ENCODE assay signal across 1 cellular context in genomic region chr4:150136481-150136880, GRCh38.
TF ChIP-seq lines count a peak whose summit lies in the region.

No MANE protein-coding gene starts in this region.

TF ChIP-seq in SK-N-SH treated with all-trans-retinoic acid at 6 μM for 48 hours, 23 proteins besides CTCF, POLR2A, EP300 and RAD21 (continued from another document):
- TF ChIP-seq, protein P1, sequence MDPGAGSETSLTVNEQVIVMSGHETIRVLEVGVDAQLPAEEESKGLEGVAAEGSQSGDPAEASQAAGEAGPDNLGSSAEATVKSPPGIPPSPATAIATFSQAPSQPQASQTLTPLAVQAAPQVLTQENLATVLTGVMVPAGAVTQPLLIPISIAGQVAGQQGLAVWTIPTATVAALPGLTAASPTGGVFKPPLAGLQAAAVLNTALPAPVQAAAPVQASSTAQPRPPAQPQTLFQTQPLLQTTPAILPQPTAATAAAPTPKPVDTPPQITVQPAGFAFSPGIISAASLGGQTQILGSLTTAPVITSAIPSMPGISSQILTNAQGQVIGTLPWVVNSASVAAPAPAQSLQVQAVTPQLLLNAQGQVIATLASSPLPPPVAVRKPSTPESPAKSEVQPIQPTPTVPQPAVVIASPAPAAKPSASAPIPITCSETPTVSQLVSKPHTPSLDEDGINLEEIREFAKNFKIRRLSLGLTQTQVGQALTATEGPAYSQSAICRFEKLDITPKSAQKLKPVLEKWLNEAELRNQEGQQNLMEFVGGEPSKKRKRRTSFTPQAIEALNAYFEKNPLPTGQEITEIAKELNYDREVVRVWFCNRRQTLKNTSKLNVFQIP (CRISPR knock-in tag; IDR thresholded peaks at IDR 0.05; ENCODE audit: borderline replicate concordance, low read depth) = no peak
- TF ChIP-seq SNAI2 (CRISPR knock-in tag; IDR thresholded peaks at IDR 0.05) (no peak), ISL1 (CRISPR knock-in tag; IDR thresholded peaks at IDR 0.05) (no peak), ZC3H10 (CRISPR knock-in tag; IDR thresholded peaks at IDR 0.05) (no peak), ZFP3 (CRISPR knock-in tag; IDR thresholded peaks at IDR 0.05) (no peak), BACH2 (CRISPR knock-in tag; IDR thresholded peaks at IDR 0.05; ENCODE audit: borderline replicate concordance) (no peak), TOX (CRISPR knock-in tag; IDR thresholded peaks at IDR 0.05; ENCODE audit: borderline replicate concordance) (no peak), CSDC2 (CRISPR knock-in tag; IDR thresholded peaks at IDR 0.05) (no peak), GLIS3 (CRISPR knock-in tag; IDR thresholded peaks at IDR 0.05) (no peak), CREB5 (CRISPR knock-in tag; IDR thresholded peaks at IDR 0.05; ENCODE audit: low read depth) (no peak)
- TF ChIP-seq, protein P2, sequence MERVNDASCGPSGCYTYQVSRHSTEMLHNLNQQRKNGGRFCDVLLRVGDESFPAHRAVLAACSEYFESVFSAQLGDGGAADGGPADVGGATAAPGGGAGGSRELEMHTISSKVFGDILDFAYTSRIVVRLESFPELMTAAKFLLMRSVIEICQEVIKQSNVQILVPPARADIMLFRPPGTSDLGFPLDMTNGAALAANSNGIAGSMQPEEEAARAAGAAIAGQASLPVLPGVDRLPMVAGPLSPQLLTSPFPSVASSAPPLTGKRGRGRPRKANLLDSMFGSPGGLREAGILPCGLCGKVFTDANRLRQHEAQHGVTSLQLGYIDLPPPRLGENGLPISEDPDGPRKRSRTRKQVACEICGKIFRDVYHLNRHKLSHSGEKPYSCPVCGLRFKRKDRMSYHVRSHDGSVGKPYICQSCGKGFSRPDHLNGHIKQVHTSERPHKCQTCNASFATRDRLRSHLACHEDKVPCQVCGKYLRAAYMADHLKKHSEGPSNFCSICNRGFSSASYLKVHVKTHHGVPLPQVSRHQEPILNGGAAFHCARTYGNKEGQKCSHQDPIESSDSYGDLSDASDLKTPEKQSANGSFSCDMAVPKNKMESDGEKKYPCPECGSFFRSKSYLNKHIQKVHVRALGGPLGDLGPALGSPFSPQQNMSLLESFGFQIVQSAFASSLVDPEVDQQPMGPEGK (CRISPR knock-in tag; IDR thresholded peaks at IDR 0.05; ENCODE audit: borderline replicate concordance) = no peak
